ENCODE assay signal across 10 cellular contexts in genomic region chr2:45833968-45834344, GRCh38.
A peak's percentile ranks its signal among the peaks of the same experiment; 100 is the strongest.
DNase-seq lines count a peak whose midpoint lies in the region; ATAC-seq, FAIRE-seq and TF ChIP-seq lines count a peak whose summit lies in the region.
"Had no signal": no experiment of that assay in that cellular context is flagged by ENCODE, and none has a peak within 500 bp of the region (broad histone marks: within the 10 kb centered on the region; RNA-seq: fewer than 3 reads in every experiment).

No MANE protein-coding gene starts in this region.

- H3K4me2 ChIP-seq in K562 (ENCODE audit: insufficient read depth, low read length) = no peak overlapping the region

- peaks cover 0 to 10% of the 10 kb centered on the region in 2 experiments; a peak in 2 of 5 replicates for H3K4me1 ChIP-seq in K562 (replicated peaks in 1 of 2; ENCODE audit: control insufficient read depth in 2 of 2, insufficient read depth in 2 of 2, low read length in 2 of 2)

- no peaks in the 10 kb centered on the region for H3K36me3 ChIP-seq in K562 (ENCODE audit: control insufficient read depth, insufficient read depth, low read length)
- H3K36me3 ChIP-seq: heart right ventricle had no signal

- no peak overlapping the region for H3K4me3 Mint-ChIP-seq in activated CD4-positive, alpha-beta memory T cell treated with anti-CD3 and anti-CD28 coated beads for 36 hours

- TF ChIP-seq EP300 in K562 (IDR thresholded peaks at IDR 0.05; ENCODE audit: low read length) = no peak

- no peaks in the 10 kb centered on the region for H3K27me3 Mint-ChIP-seq in activated CD4-positive, alpha-beta memory T cell treated with anti-CD3 and anti-CD28 coated beads for 36 hours

- peak overlapping the region; percentile 10; the same call in 1 of the 3 replicates for H3K27ac ChIP-seq in K562 (ENCODE audit: extremely low read depth, low read depth, low read length)
- H3K27ac ChIP-seq: heart right ventricle had no signal

- peaks cover 2% of the 10 kb centered on the region for H3K4me1 Mint-ChIP-seq in activated CD4-positive, alpha-beta memory T cell treated with anti-CD3 and anti-CD28 coated beads for 36 hours (ENCODE audit: low read depth)

- FAIRE-seq in K562 (lab: Jason Lieb, UNC) = peak; percentile 62
- FAIRE-seq in D721Med (lab: Jason Lieb, UNC) = no peak
- FAIRE-seq: bronchial epithelial cell had no signal

- intact Hi-C loops in K562 (cut with micrococcal nuclease) = loop anchor here (10.0 kb wide), 1 partner anchor 189 kb away; no protein-coding TSS in a partner anchor
- intact Hi-C loops in activated CD4-positive, alpha-beta memory T cell treated with anti-CD3 and anti-CD28 coated beads for 36 hours (cut with micrococcal nuclease) = no loop called here

- no peak overlapping the region for H3K9ac ChIP-seq in K562 (ENCODE audit: insufficient read depth in 1 of 2, low read depth in 2 of 2, low read length in 2 of 2)

- in situ Hi-C loops in K562 (cut with MboI) = no loop called here

- H4K20me1 ChIP-seq in K562 (replicated peaks; ENCODE audit: control insufficient read depth, insufficient read depth, low read length) = no peaks in the 10 kb centered on the region

- ATAC-seq in GM18517 (IDR thresholded peaks at IDR 0.05; ENCODE audit: unreplicated experiment) (peak; percentile 80), GM21717 (IDR thresholded peaks at IDR 0.05; ENCODE audit: unreplicated experiment) (peak; percentile 69), HG03520 (IDR thresholded peaks at IDR 0.05; ENCODE audit: unreplicated experiment) (peak; percentile 82), K562 (peak; percentile 67; the same call in 2 of the 3 replicates)
- ATAC-seq: heart right ventricle had no signal

- no peak for TF ChIP-seq POLR2A in K562 (conservative IDR thresholded peaks at IDR 0.05)

- H3K9me1 ChIP-seq in K562 (ENCODE audit: control insufficient read depth, insufficient read depth, low read length) = no peaks in the 10 kb centered on the region

- peaks cover 21% of the 10 kb centered on the region for H3K9me3 Mint-ChIP-seq in activated CD4-positive, alpha-beta memory T cell treated with anti-CD3 and anti-CD28 coated beads for 36 hours

- BruUV-seq in K562 (replicated peaks; lab: Mats Ljungman, UMichigan) = no TSS peak

- TF ChIP-seq CTCF in K562 (IDR thresholded peaks at IDR 0.05 in 2 of 3, conservative IDR thresholded peaks at IDR 0.05 in 1 of 3; ENCODE audit: insufficient read depth in 2 of 3, low read depth in 1 of 3, low read length in 3 of 3) = 0 out of 6 replicates have a peak, but pooled peaks of 1 of the 3 experiments have one; percentile 6
- no peak for TF ChIP-seq CTCF in D721Med (IDR thresholded peaks at IDR 0.05; ENCODE audit: insufficient read depth, missing control alignments)

- H3K27ac Mint-ChIP-seq in activated CD4-positive, alpha-beta memory T cell treated with anti-CD3 and anti-CD28 coated beads for 36 hours = no peak overlapping the region

- H3K79me2 ChIP-seq in K562 (ENCODE audit: control insufficient read depth, insufficient read depth, low read length) = no peaks in the 10 kb centered on the region

- 0% methylated on average over 3 of the region's 3 CpGs for WGBS in K562 (ENCODE audit: insufficient coverage, low coverage, missing lambda C conversion rate)

- 0 out of 2 replicates have a peak, but pooled peaks cover 2% of the 10 kb centered on the region for H3K9me3 ChIP-seq in K562 (replicated peaks; ENCODE audit: control insufficient read depth, insufficient read depth, low read depth, low read length)

- peaks cover 10% of the 10 kb centered on the region for H3K36me3 Mint-ChIP-seq in activated CD4-positive, alpha-beta memory T cell treated with anti-CD3 and anti-CD28 coated beads for 36 hours

- H2AFZ ChIP-seq in K562 (ENCODE audit: low read depth, low read length) = peak overlapping the region; percentile 71; the same call in 1 of the 2 replicates

- no peak overlapping the region for H3K4me3 ChIP-seq in K562
- H3K4me3 ChIP-seq: heart right ventricle had no signal

- POLR2A ChIA-PET in K562 (lab: Yijun Ruan, JAX) = interaction anchor here (0.7 to 0.8 kb wide), 2 partner anchors 26 to 583 kb away, joined by 3 read pairs; no protein-coding TSS in a partner anchor
- POLR2A ChIA-PET in activated CD4-positive, alpha-beta memory T cell treated with anti-CD3 and anti-CD28 coated beads for 36 hours (lab: Charles Lee) = no interaction called here

- DNase-seq in K562 (ENCODE audit: extremely low read depth in 1 of 4, low spot score in 3 of 4) (peak in 1 of 4 experiments; percentile 14), ureter (ENCODE audit: low spot score) (no peak), D721Med (ENCODE audit: insufficient read length, low spot score) (no peak)
- DNase-seq in activated CD4-positive, alpha-beta memory T cell treated with anti-CD3 and anti-CD28 coated beads for 36 hours = no peak
- DNase-seq in effector CD8-positive, alpha-beta T cell (lab: John Stamatoyannopoulos, UW) = no peak
- DNase-seq: heart right ventricle had no signal

- CTCF ChIA-PET in K562 (lab: Yijun Ruan, JAX; ENCODE audit: low intra/inter-chr PET ratio) = interaction anchor here (0.7 kb wide), 1 partner anchor 107 kb away, joined by 5 read pairs; no protein-coding TSS in a partner anchor
- CTCF ChIA-PET in activated CD4-positive, alpha-beta memory T cell treated with anti-CD3 and anti-CD28 coated beads for 36 hours (lab: Charles Lee) = no interaction called here

- no peak for TF ChIP-seq RAD21 in K562 (CRISPR knock-in tag; conservative IDR thresholded peaks at IDR 0.05 in 1 of 2, IDR thresholded peaks at IDR 0.05 in 1 of 2)

- H3K27me3 ChIP-seq in K562 (ENCODE audit: control insufficient read depth in 2 of 2, insufficient read depth in 2 of 2, low read length in 2 of 2) = peaks cover 4 to 21% of the 10 kb centered on the region in 2 experiments; a peak in 4 of 5 replicates
- H3K27me3 ChIP-seq: heart right ventricle had no signal

TF ChIP-seq in K562, 482 proteins besides CTCF, POLR2A, EP300 and RAD21 (continues in another document):
- TF ChIP-seq PHF20 (IDR thresholded peaks at IDR 0.05; ENCODE audit: partially characterized antibody) (no peak), RBFOX2 (IDR thresholded peaks at IDR 0.05; ENCODE audit: low read depth, low read length) (no peak), ZNF764 (CRISPR knock-in tag; IDR thresholded peaks at IDR 0.05; ENCODE audit: low read depth) (no peak), TEAD4 (IDR thresholded peaks at IDR 0.05; ENCODE audit: low read length) (peak; percentile 13; the same call in 1 of the 2 replicates), TEAD4 (CRISPR knock-in tag; IDR thresholded peaks at IDR 0.05; ENCODE audit: borderline replicate concordance) (no peak), CHD4 (IDR thresholded peaks at IDR 0.05; ENCODE audit: insufficient read depth, insufficient replicate concordance, low read depth, low read length, poor library complexity, severe bottlenecking) (no peak), CCNT2 (IDR thresholded peaks at IDR 0.05; ENCODE audit: borderline replicate concordance, extremely low read depth, insufficient read length, low read depth, low read length) (no peak), HMBOX1 (IDR thresholded peaks at IDR 0.05) (peak; percentile 84), SAFB2 (IDR thresholded peaks at IDR 0.05; ENCODE audit: borderline replicate concordance, low read depth, low read length, severe bottlenecking) (no peak), BCL6 (CRISPR knock-in tag; IDR thresholded peaks at IDR 0.05) (peak; percentile 33; the same call in 1 of the 2 replicates), SPI1 (IDR thresholded peaks at IDR 0.05; ENCODE audit: borderline replicate concordance, low read depth, low read length) (peak; percentile 85), HNRNPL (IDR thresholded peaks at IDR 0.05; ENCODE audit: low read depth, low read length) (no peak), ZNF766 (CRISPR knock-in tag; conservative IDR thresholded peaks at IDR 0.05) (peak; percentile 54; the same call in 1 of the 2 replicates), MYNN (IDR thresholded peaks at IDR 0.05) (no peak), MYNN (CRISPR knock-in tag; IDR thresholded peaks at IDR 0.05) (no peak)
- TF ChIP-seq, protein P1, sequence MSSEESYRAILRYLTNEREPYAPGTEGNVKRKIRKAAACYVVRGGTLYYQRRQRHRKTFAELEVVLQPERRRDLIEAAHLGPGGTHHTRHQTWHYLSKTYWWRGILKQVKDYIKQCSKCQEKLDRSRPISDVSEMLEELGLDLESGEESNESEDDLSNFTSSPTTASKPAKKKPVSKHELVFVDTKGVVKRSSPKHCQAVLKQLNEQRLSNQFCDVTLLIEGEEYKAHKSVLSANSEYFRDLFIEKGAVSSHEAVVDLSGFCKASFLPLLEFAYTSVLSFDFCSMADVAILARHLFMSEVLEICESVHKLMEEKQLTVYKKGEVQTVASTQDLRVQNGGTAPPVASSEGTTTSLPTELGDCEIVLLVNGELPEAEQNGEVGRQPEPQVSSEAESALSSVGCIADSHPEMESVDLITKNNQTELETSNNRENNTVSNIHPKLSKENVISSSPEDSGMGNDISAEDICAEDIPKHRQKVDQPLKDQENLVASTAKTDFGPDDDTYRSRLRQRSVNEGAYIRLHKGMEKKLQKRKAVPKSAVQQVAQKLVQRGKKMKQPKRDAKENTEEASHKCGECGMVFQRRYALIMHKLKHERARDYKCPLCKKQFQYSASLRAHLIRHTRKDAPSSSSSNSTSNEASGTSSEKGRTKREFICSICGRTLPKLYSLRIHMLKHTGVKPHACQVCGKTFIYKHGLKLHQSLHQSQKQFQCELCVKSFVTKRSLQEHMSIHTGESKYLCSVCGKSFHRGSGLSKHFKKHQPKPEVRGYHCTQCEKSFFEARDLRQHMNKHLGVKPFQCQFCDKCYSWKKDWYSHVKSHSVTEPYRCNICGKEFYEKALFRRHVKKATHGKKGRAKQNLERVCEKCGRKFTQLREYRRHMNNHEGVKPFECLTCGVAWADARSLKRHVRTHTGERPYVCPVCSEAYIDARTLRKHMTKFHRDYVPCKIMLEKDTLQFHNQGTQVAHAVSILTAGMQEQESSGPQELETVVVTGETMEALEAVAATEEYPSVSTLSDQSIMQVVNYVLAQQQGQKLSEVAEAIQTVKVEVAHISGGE (CRISPR knock-in tag; IDR thresholded peaks at IDR 0.05) = peak in 1 of 3 experiments; percentile 57; a peak in 1 of 6 replicates
